7 cellular contexts compared by ENCODE assay signal in the genomic region with DNA sequence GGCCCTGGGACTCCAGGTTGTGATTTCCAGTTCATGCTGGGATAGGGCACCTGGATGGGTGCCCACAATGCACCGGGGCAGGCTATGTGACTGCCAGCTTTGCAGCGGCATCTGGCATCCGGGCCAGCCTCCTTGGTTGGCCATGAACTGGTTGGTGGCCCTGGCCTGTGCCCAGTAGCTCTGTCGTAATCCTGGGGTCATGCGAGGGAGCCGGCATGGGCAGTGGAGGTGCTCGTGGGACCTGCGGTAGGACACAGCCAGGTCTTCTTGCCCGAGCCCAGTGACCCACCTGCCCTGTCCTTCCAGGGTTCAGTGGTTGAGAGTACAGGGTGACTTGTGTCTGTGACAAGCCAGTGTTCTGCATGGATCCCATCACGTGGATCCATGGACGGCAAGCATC.
"Had no signal": no experiment of that assay in that cellular context is flagged by ENCODE, and none has a peak within 500 bp of the region (broad histone marks: within the 10 kb centered on the region; RNA-seq: fewer than 3 reads in every experiment).

No MANE protein-coding gene starts in this region.

- FAIRE-seq: H1, H54, HTR-8/SVneo had no signal

- H3K4me3 Mint-ChIP-seq: GM23338, H9, IgD-negative memory B cell had no signal

- H3K4me1 Mint-ChIP-seq: GM23338, H9, IgD-negative memory B cell had no signal

- H2AFZ ChIP-seq: GM23338 had no signal

- H3K27ac Mint-ChIP-seq: GM23338, H9 had no signal

- H3K4me3 ChIP-seq: GM23338 had no signal

- ATAC-seq: GM23338 had no signal

- H3K36me3 Mint-ChIP-seq: IgD-negative memory B cell had no signal

- H3K27me3 Mint-ChIP-seq: IgD-negative memory B cell had no signal

- H3K4me2 ChIP-seq: GM23338 had no signal

- DNase-seq: H9, HCEC 1CT had no signal
